Comparison of ENCODE assay signal across 19 cellular contexts in the genomic region with DNA sequence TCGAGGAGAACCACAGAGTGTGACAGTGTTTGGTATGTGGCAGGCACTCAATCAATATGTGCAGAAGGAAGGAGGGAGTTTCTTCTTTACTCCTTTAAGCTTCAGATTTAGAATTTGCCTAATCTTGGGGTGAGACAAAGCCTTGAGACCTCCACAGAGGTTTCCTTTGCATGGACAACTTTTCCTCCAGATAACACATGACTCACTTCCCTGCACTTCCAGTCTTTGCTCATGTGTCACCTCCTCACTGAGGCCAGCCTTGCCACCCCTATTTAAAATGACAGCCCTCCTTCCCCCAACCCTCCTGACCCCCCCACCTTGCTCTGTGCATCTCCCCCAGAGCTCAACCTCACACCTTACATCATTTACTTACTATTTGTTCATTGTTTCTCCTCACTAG. TPM values are rescaled to one million over a fixed set of nuclear protein-coding genes. Genes with fewer than 3 reads are reported as not detected.
A peak's percentile ranks its signal among the peaks of the same experiment; 100 is the strongest.
DNase-seq lines count a peak whose midpoint lies in the region; ATAC-seq, FAIRE-seq and TF ChIP-seq lines count a peak whose summit lies in the region.
"Had no signal": no experiment of that assay in that cellular context is flagged by ENCODE, and none has a peak within 500 bp of the region (broad histone marks: within the 10 kb centered on the region; RNA-seq: fewer than 3 reads in every experiment).

No MANE protein-coding gene starts in this region.

- no peak overlapping the region for H4K8ac ChIP-seq in IMR-90 (ENCODE audit: low read depth in 2 of 2, low read length in 2 of 2)
- no peak overlapping the region for H4K8ac ChIP-seq in mesenchymal stem cell (ENCODE audit: low read length)

- H3K4ac ChIP-seq in IMR-90 (ENCODE audit: low read depth, low read length) (no peak overlapping the region), mesenchymal stem cell (ENCODE audit: low read depth in 1 of 2, low read length in 2 of 2) (no peak overlapping the region)

- no peak for TF ChIP-seq POLR2A in IMR-90 (IDR thresholded peaks at IDR 0.05; ENCODE audit: low read depth, low read length)

- in situ Hi-C loops in IMR-90 (cut with MboI; ENCODE audit: low sequenced_read_pairs) = no loop called here

- H2BK15ac ChIP-seq in IMR-90 (ENCODE audit: low read depth, low read length) (no peak overlapping the region), mesenchymal stem cell (ENCODE audit: low read depth, poor library complexity, severe bottlenecking) (no peak overlapping the region)

- ATAC-seq in IMR-90 (ENCODE audit: low read depth) (peak; percentile 37; the same call in 1 of the 2 replicates), GM19452 (IDR thresholded peaks at IDR 0.05; ENCODE audit: unreplicated experiment) (no peak)
- ATAC-seq: CD8-positive, alpha-beta T cell had no signal

- H2BK20ac ChIP-seq in IMR-90 (ENCODE audit: low read depth, low read length) = no peak overlapping the region

- no peak for TF ChIP-seq CTCF in D721Med (IDR thresholded peaks at IDR 0.05; ENCODE audit: insufficient read depth, missing control alignments)
- TF ChIP-seq CTCF in IMR-90 (conservative IDR thresholded peaks at IDR 0.05; ENCODE audit: low read depth, low read length) = no peak
- no peak for TF ChIP-seq CTCF in cardiac fibroblast (IDR thresholded peaks at IDR 0.05; ENCODE audit: low read depth, low read length)

- no peak overlapping the region for H3K14ac ChIP-seq in IMR-90 (replicated peaks; ENCODE audit: low read depth, low read length)
- no peak overlapping the region for H3K14ac ChIP-seq in mesenchymal stem cell (ENCODE audit: low read length in 2 of 2)

- H3K4me3 ChIP-seq in IMR-90 (ENCODE audit: insufficient read depth, low read depth, low read length) = no peak overlapping the region
- no peak overlapping the region for H3K4me3 ChIP-seq in cardiac fibroblast (replicated peaks in 1 of 2; ENCODE audit: low read depth in 2 of 2, low read length in 2 of 2)
- no peak overlapping the region for H3K4me3 ChIP-seq in mesenchymal stem cell (ENCODE audit: insufficient read depth in 1 of 2, low read depth in 1 of 2, low read length in 2 of 2)
- H3K4me3 ChIP-seq: HAP-1, SJCRH30 had no signal

- H2BK120ac ChIP-seq in IMR-90 (ENCODE audit: low read depth, low read length) = no peak overlapping the region
- no peak overlapping the region for H2BK120ac ChIP-seq in mesenchymal stem cell (ENCODE audit: low read depth, low read length)

- peak; percentile 58 for FAIRE-seq in D721Med (lab: Jason Lieb, UNC)

- H2AK5ac ChIP-seq in IMR-90 (ENCODE audit: low read depth, low read length) (no peak overlapping the region), mesenchymal stem cell (ENCODE audit: low read length, severe bottlenecking) (no peak overlapping the region)

- no peaks in the 10 kb centered on the region for H4K20me1 ChIP-seq in IMR-90 (ENCODE audit: insufficient read depth, low read length)

- H2AFZ ChIP-seq in IMR-90 (replicated peaks; ENCODE audit: low read length, poor library complexity) (no peak overlapping the region), mesenchymal stem cell (ENCODE audit: low read depth, low read length) (no peak overlapping the region)

- H4K91ac ChIP-seq in IMR-90 (ENCODE audit: insufficient read depth, low read depth, low read length) = no peak overlapping the region
- H4K91ac ChIP-seq in mesenchymal stem cell (ENCODE audit: low read length) = no peak overlapping the region

- H2AK9ac ChIP-seq in IMR-90 (replicated peaks; ENCODE audit: low read depth, low read length, poor library complexity) = no peak overlapping the region

- BruUV-seq in IMR-90 (replicated peaks; lab: Mats Ljungman, UMichigan) = no TSS peak

- H4K5ac ChIP-seq in IMR-90 (ENCODE audit: low read depth, low read length) = no peak overlapping the region

- DNase-seq in D721Med (ENCODE audit: insufficient read length, low spot score) (no peak), IMR-90 (peak; percentile 7), cardiac fibroblast (ENCODE audit: low read depth in 2 of 2) (peak; percentile 27 to 32), mesenchymal stem cell (no peak), NCI-H1092 treated with DMSO at 0.1 percent for 48 hours (lab: John Stamatoyannopoulos, UW) (no peak), KG1 (lab: John Stamatoyannopoulos, UW) (no peak), ureter (ENCODE audit: low spot score) (no peak)
- DNase-seq: caudate nucleus; CD8-positive, alpha-beta T cell; DMS79; effector CD4-positive, alpha-beta T cell; midbrain; NCI-H2081; NCI-H510A treated with DMSO at 0.1 percent for 48 hours; SJCRH30 had no signal

- no peak overlapping the region for H3K56ac ChIP-seq in IMR-90 (ENCODE audit: extremely low read depth, insufficient read depth, low read length)

- TF ChIP-seq RAD21 in IMR-90 (IDR thresholded peaks at IDR 0.05; ENCODE audit: low read length) = no peak

- H3K27ac ChIP-seq in IMR-90 (ENCODE audit: insufficient read depth, low read length) = no peak overlapping the region
- no peak overlapping the region for H3K27ac ChIP-seq in mesenchymal stem cell (ENCODE audit: low read length, poor library complexity, severe bottlenecking)
- H3K27ac ChIP-seq: SJCRH30 had no signal

- no peak overlapping the region for H2BK12ac ChIP-seq in mesenchymal stem cell (ENCODE audit: low read length in 2 of 2)

- CTCF ChIA-PET in IMR-90 (lab: Yijun Ruan, JAX) = interaction anchor here (0.7 kb wide), 1 partner anchor 13 kb away, joined by 3 read pairs; no protein-coding TSS in a partner anchor

- H2BK5ac ChIP-seq in IMR-90 (ENCODE audit: low read depth, low read length, poor library complexity, severe bottlenecking) (no peak overlapping the region), mesenchymal stem cell (ENCODE audit: low read depth, low read length, poor library complexity, severe bottlenecking) (no peak overlapping the region)

- dilution Hi-C loops in IMR-90 (cut with HindIII; ENCODE audit: low sequenced_read_pairs, unreplicated experiment) = no loop called here

- POLR2A ChIA-PET in IMR-90 (lab: Charles Lee; ENCODE audit: unreplicated experiment) = no interaction called here

- no CpG with 5 or more reads among the region's 1 CpG for WGBS in IMR-90 (ENCODE audit: extremely low coverage in 2 of 2, insufficient read length in 1 of 2), 2 experiments
- 60% methylated on average over 1 of the region's 1 CpG for WGBS in mesenchymal stem cell

- H3K36me3 ChIP-seq in IMR-90 (ENCODE audit: control insufficient read depth, insufficient read depth, low read length) = no peaks in the 10 kb centered on the region
- H3K36me3 ChIP-seq in mesenchymal stem cell (ENCODE audit: control insufficient read depth in 1 of 2, insufficient read depth in 2 of 2, low read depth in 1 of 2, low read length in 2 of 2) = no peaks in the 10 kb centered on the region
- H3K36me3 ChIP-seq: HAP-1, SJCRH30 had no signal

- no peaks in the 10 kb centered on the region for H3K9me1 ChIP-seq in IMR-90 (ENCODE audit: insufficient read depth, low read length)

- H3K27me3 ChIP-seq in IMR-90 (ENCODE audit: control insufficient read depth, insufficient read depth, low read length) (peaks cover 3% of the 10 kb centered on the region; the same call in 1 of the 2 replicates), mesenchymal stem cell (ENCODE audit: control insufficient read depth in 1 of 2, insufficient read depth in 1 of 2, low read length in 2 of 2) (no peaks in the 10 kb centered on the region)

- no peak overlapping the region for H3K4me2 ChIP-seq in IMR-90 (ENCODE audit: low read depth, low read length)
- H3K4me2 ChIP-seq in mesenchymal stem cell (ENCODE audit: low read length, poor library complexity, severe bottlenecking) = no peak overlapping the region

- H3K23ac ChIP-seq in IMR-90 (ENCODE audit: low read depth, low read length) = no peak overlapping the region
- no peak overlapping the region for H3K23ac ChIP-seq in mesenchymal stem cell (ENCODE audit: low read length in 2 of 2)

- intact Hi-C loops in IMR-90 (cut with micrococcal nuclease) = no loop called here

- H3K9ac ChIP-seq in IMR-90 (ENCODE audit: low read depth, low read length) (no peak overlapping the region), mesenchymal stem cell (ENCODE audit: low read length) (peak overlapping the region; percentile 61)

- H3K79me1 ChIP-seq in IMR-90 (ENCODE audit: low read depth in 1 of 2, low read length in 2 of 2) (no peaks in the 10 kb centered on the region), mesenchymal stem cell (replicated peaks; ENCODE audit: low read length, poor library complexity, severe bottlenecking) (no peaks in the 10 kb centered on the region)

- H3K18ac ChIP-seq in IMR-90 (ENCODE audit: low read depth, low read length) (no peak overlapping the region), mesenchymal stem cell (ENCODE audit: low read depth in 1 of 2, low read length in 2 of 2) (no peak overlapping the region)

- H3K4me1 ChIP-seq in IMR-90 (ENCODE audit: control insufficient read depth, insufficient read depth, low read length) = no peaks in the 10 kb centered on the region
- H3K4me1 ChIP-seq in mesenchymal stem cell (ENCODE audit: control insufficient read depth, insufficient read depth, low read depth, low read length) = no peaks in the 10 kb centered on the region
- H3K4me1 ChIP-seq: HAP-1, SJCRH30 had no signal

- H3K9me3 ChIP-seq in IMR-90 (ENCODE audit: control insufficient read depth, insufficient read depth, low read length) = peaks cover 4% of the 10 kb centered on the region; the same call in 1 of the 2 replicates
- H3K9me3 ChIP-seq in mesenchymal stem cell (ENCODE audit: control insufficient read depth, low read length) = peaks cover 4% of the 10 kb centered on the region
- H3K9me3 ChIP-seq: HAP-1, SJCRH30 had no signal

TF ChIP-seq in IMR-90, 13 proteins besides CTCF, POLR2A, EP300 and RAD21:
- TF ChIP-seq CHD1 (IDR thresholded peaks at IDR 0.05; ENCODE audit: low read depth, low read length) (no peak), MAFK (IDR thresholded peaks at IDR 0.05; ENCODE audit: low read depth, low read length) (no peak), BHLHE40 (IDR thresholded peaks at IDR 0.05; ENCODE audit: low read depth, low read length) (no peak)
- TF ChIP-seq, protein P1, sequence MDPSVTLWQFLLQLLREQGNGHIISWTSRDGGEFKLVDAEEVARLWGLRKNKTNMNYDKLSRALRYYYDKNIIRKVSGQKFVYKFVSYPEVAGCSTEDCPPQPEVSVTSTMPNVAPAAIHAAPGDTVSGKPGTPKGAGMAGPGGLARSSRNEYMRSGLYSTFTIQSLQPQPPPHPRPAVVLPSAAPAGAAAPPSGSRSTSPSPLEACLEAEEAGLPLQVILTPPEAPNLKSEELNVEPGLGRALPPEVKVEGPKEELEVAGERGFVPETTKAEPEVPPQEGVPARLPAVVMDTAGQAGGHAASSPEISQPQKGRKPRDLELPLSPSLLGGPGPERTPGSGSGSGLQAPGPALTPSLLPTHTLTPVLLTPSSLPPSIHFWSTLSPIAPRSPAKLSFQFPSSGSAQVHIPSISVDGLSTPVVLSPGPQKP (IDR thresholded peaks at IDR 0.05; ENCODE audit: borderline replicate concordance, low read depth, low read length) = no peak

RNA-seq across cellular contexts. Expression of a gene that starts 17.4 kb away (rescaled TPM):
- total RNA-seq in IMR-90 (2012; rRNA removed) (under 0.01 TPM in 1 of 2 replicates, not detected in the other), ureter (0.23 TPM)
- polyA plus RNA-seq in IMR-90 (2012; rRNA removed) = 0.03 TPM in 1 of 2 replicates, not detected in the other
- polyA plus RNA-seq in IMR-90 (2012; cell fraction: cytosol; rRNA removed) = 0.01 TPM in 1 of 2 replicates, not detected in the other
- polyA plus RNA-seq in IMR-90 (2012; cell fraction: nucleus; rRNA removed; ENCODE audit: low replicate concordance) = 0.03 TPM in 1 of 2 replicates, not detected in the other
- polyA plus RNA-seq in mesenchymal stem cell (2013, experiment 1 of 2) = not detected
- not detected for polyA plus RNA-seq in mesenchymal stem cell (2013, experiment 2 of 2)
- total RNA-seq: activated T-helper 2 cell treated with anti-CD3 and anti-CD28 coated beads, Interferon-gamma antibody, Interleukin-2, Interleukin-4, amounts not matched to agents 10 μg/mL and 5 μg/mL and 100 μg/mL, durations not matched to agents 14 hours and 24 hours and 36 hours; SJCRH30; T-helper 2 cell treated with Interferon-gamma antibody and Interleukin-4, amounts not matched to agents 100 ng/mL and 5 ng/mL, for 36 hours had no signal

Comparison
In these comparisons a context has a peak if more than half of its experiments do, and no peak if none do; other contexts are left out.
1. DNase-seq: peak in IMR-90 (single experiment) and cardiac fibroblast (2 of 2); none in D721Med (single experiment), mesenchymal stem cell (single experiment), NCI-H1092 treated with DMSO at 0.1 percent for 48 hours (single experiment), KG1 (single experiment) and ureter (single experiment).